Comparison of ENCODE assay signal across 20 cellular contexts in the genomic region with DNA sequence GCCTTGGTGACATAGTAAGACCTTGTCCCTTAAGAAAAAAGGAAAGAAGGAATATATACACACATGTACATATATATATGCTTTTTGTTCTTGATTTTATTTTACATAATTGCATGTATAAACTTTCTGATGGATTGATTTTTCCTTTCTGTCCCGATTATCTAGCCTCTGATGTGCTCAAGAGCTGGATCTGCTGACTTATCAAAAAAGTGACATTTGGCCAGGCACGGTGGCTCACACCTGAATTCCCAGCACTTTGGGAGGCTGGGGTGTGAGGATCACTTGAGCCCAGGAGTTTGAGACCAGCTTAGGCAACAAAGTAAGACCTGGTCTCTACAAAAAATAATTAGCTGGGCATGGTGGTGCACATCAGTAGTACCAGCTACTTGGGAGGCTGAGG.
"Had no signal": no experiment of that assay in that cellular context is flagged by ENCODE, and none has a peak within 500 bp of the region (broad histone marks: within the 10 kb centered on the region; RNA-seq: fewer than 3 reads in every experiment).

No MANE protein-coding gene starts in this region.

- H3K4me2 ChIP-seq: SK-N-SH had no signal

- H3K9ac ChIP-seq: SK-N-SH had no signal

- FAIRE-seq: RCC 7860 had no signal

- H3K4me3 ChIP-seq: MG63 had no signal

- H3K27me3 ChIP-seq: MG63 had no signal

- H3K9me3 ChIP-seq: MG63, SK-N-SH had no signal

- DNase-seq: Karpas-422, KG1, MG63, NCI-H1092, NCI-H1105 treated with DMSO at 0.1 percent for 48 hours, NCI-H1417 treated with DMSO at 0.1 percent for 48 hours, NCI-H146, NCI-H1694 treated with DMSO at 0.1 percent for 48 hours, NCI-H1930, NCI-H2081, NCI-H2107, NCI-H2227 treated with DMSO at 0.1 percent for 48 hours, NCI-H524, NCI-H69, NCI-H774, RPMI8226, SHP77, SK-N-SH, SW 1271 had no signal
